Comparison of ENCODE assay signal across 1 cellular context in genomic region chr11:72750556-72751292, GRCh38.
TF ChIP-seq lines count a peak whose summit lies in the region.

No MANE protein-coding gene starts in this region.

TF ChIP-seq in H1, 55 proteins besides CTCF, POLR2A, EP300 and RAD21:
- no peak for TF ChIP-seq E2F6 (IDR thresholded peaks at IDR 0.05)
- TF ChIP-seq, protein P1, sequence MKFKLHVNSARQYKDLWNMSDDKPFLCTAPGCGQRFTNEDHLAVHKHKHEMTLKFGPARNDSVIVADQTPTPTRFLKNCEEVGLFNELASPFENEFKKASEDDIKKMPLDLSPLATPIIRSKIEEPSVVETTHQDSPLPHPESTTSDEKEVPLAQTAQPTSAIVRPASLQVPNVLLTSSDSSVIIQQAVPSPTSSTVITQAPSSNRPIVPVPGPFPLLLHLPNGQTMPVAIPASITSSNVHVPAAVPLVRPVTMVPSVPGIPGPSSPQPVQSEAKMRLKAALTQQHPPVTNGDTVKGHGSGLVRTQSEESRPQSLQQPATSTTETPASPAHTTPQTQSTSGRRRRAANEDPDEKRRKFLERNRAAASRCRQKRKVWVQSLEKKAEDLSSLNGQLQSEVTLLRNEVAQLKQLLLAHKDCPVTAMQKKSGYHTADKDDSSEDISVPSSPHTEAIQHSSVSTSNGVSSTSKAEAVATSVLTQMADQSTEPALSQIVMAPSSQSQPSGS (IDR thresholded peaks at IDR 0.05; ENCODE audit: low read length): no peak
